Comparison of ENCODE assay signal across 34 cellular contexts in the genomic region with DNA sequence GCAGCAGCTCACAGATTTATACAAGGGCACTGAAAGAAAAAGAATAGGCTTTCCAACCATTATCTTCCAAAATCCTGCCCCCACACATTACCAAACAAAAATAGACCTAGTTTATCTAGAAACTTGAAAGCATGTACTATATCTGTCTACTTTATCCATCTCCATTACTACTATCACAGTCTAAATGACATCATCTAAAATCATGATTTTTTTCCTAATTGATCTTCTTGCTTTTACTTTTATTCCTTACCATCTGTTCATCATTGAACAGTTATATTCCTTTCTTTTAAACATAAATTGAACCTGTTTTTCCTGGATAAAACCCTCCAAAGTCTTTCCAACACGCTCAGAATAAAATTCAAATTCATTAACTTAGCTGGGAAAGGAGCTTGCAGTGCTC.
"Had no signal": no experiment of that assay in that cellular context is flagged by ENCODE, and none has a peak within 500 bp of the region (broad histone marks: within the 10 kb centered on the region; RNA-seq: fewer than 3 reads in every experiment).

No MANE protein-coding gene starts in this region.

- FAIRE-seq: astrocyte, colon, endometrium, endothelial cell of umbilical vein had no signal

- H3K27ac ChIP-seq: brain microvascular endothelial cell, epithelial cell of prostate, esophagus squamous epithelium, gastroesophageal sphincter had no signal

- DNase-seq: activated CD4-positive, alpha-beta memory T cell treated with anti-CD3 and anti-CD28 coated beads for 36 hours; activated CD4-positive, alpha-beta T cell treated with anti-CD3 and anti-CD28 coated beads for 36 hours; activated CD4-positive, alpha-beta T cell treated with anti-CD3 and anti-CD28 coated beads, Interleukin-2, amount 10 ng/mL, durations not matched to agents 24 days and 14 days; activated CD4-positive, CD25-positive, alpha-beta regulatory T cell; activated CD4-positive, CD25-positive, alpha-beta regulatory T cell treated with anti-CD3 and anti-CD28 coated beads, Interleukin-2, amount 50 U/mL, for 72 hours; activated CD8-positive, alpha-beta T cell treated with anti-CD3 and anti-CD28 coated beads, Interleukin-2, amount 10 ng/mL, durations not matched to agents 7 days and 5 days; activated effector memory CD4-positive, alpha-beta T cell treated with Interleukin-2 at 50 U/mL for 16 hours; activated gamma-delta T cell treated with Interleukin-2 at 50 U/mL for 16 hours; activated naive CD4-positive, alpha-beta T cell treated with anti-CD3 and anti-CD28 coated beads, Interleukin-2, amount 50 U/mL, for 16 hours; activated naive CD4-positive, alpha-beta T cell treated with Interleukin-2 at 50 U/mL for 16 hours; activated T-cell treated with anti-CD3 and anti-CD28 coated beads, Interleukin-2, amount 50 U/mL, for 4 hours; amniotic stem cell; anterior cingulate cortex; brain microvascular endothelial cell; caudate nucleus; cortex of kidney; dermis blood vessel endothelial cell; effector CD8-positive, alpha-beta T cell; esophagus squamous epithelium; foreskin melanocyte; head of caudate nucleus; SW 1271; T-cell; T1000 had no signal

- H3K36me3 ChIP-seq: brain microvascular endothelial cell, esophagus squamous epithelium, gastroesophageal sphincter had no signal

- ATAC-seq: activated CD4-positive, alpha-beta T cell treated with anti-CD3 and anti-CD28 coated beads for 36 hours; activated CD8-positive, alpha-beta T cell treated with anti-CD3 and anti-CD28 coated beads, Interleukin-2, amount 10 ng/mL, durations not matched to agents 7 days and 5 days; activated T-cell treated with anti-CD3 and anti-CD28 coated beads, Interleukin-2, amount 50 U/mL, for 4 hours; activated T-helper 17 cell treated with anti-CD3 and anti-CD28 coated beads, Interleukin-2, amount 50 U/mL, for 72 hours; gastroesophageal sphincter; T-cell had no signal

- H3K27me3 ChIP-seq: brain microvascular endothelial cell, esophagus squamous epithelium, gastroesophageal sphincter had no signal

- H3K4me3 ChIP-seq: esophagus squamous epithelium, gastroesophageal sphincter had no signal

- H3K27ac Mint-ChIP-seq: activated CD4-positive, alpha-beta memory T cell treated with anti-CD3 and anti-CD28 coated beads for 36 hours; activated CD4-positive, alpha-beta T cell treated with anti-CD3 and anti-CD28 coated beads for 36 hours; activated CD4-positive, alpha-beta T cell treated with anti-CD3 and anti-CD28 coated beads, Interleukin-2, amount 10 ng/mL, durations not matched to agents 24 days and 14 days; activated CD8-positive, alpha-beta T cell treated with anti-CD3 and anti-CD28 coated beads, Interleukin-2, amount 10 ng/mL, durations not matched to agents 7 days and 5 days; activated naive CD8-positive, alpha-beta T cell; activated T-helper 17 cell treated with anti-CD3 and anti-CD28 coated beads, Interleukin-2, amount 50 U/mL, for 72 hours; T-cell; T-helper 1 cell treated with Interleukin-12 subunit alpha and Interleukin-12 subunit beta and Interleukin-4 antibody, amounts not matched to agents 30 μg/mL and 1 μg/mL, for 36 hours; T-helper 2 cell treated with Interferon-gamma antibody and Interleukin-4, amounts not matched to agents 5 μg/mL and 100 μg/mL, for 36 hours had no signal

- H3K4me1 Mint-ChIP-seq: activated CD4-positive, alpha-beta T cell treated with anti-CD3 and anti-CD28 coated beads for 36 hours; activated CD4-positive, alpha-beta T cell treated with anti-CD3 and anti-CD28 coated beads, Interleukin-2, amount 10 ng/mL, durations not matched to agents 24 days and 14 days; activated T-helper 17 cell treated with anti-CD3 and anti-CD28 coated beads, Interleukin-2, amount 50 U/mL, for 72 hours; T-cell had no signal

- H3K4me3 Mint-ChIP-seq: activated CD4-positive, alpha-beta memory T cell treated with anti-CD3 and anti-CD28 coated beads for 36 hours; activated CD4-positive, alpha-beta T cell treated with anti-CD3 and anti-CD28 coated beads for 36 hours; activated CD4-positive, alpha-beta T cell treated with anti-CD3 and anti-CD28 coated beads, Interleukin-2, amount 10 ng/mL, durations not matched to agents 24 days and 14 days; activated CD8-positive, alpha-beta T cell treated with anti-CD3 and anti-CD28 coated beads, Interleukin-2, amount 10 ng/mL, durations not matched to agents 7 days and 5 days; activated naive CD8-positive, alpha-beta T cell; activated T-cell treated with anti-CD3 and anti-CD28 coated beads, Interleukin-2, amount 50 U/mL, for 4 hours; activated T-helper 17 cell treated with anti-CD3 and anti-CD28 coated beads, Interleukin-2, amount 50 U/mL, for 72 hours; T-cell; T-helper 1 cell treated with Interleukin-12 subunit alpha and Interleukin-12 subunit beta and Interleukin-4 antibody, amounts not matched to agents 30 μg/mL and 1 μg/mL, for 36 hours; T-helper 2 cell treated with Interferon-gamma antibody and Interleukin-4, amounts not matched to agents 5 μg/mL and 100 μg/mL, for 36 hours had no signal

- H3K9me3 ChIP-seq: esophagus squamous epithelium, gastroesophageal sphincter had no signal

- H3K36me3 Mint-ChIP-seq: activated CD4-positive, alpha-beta memory T cell treated with anti-CD3 and anti-CD28 coated beads for 36 hours; activated naive CD8-positive, alpha-beta T cell; T-cell had no signal
